ENCODE assay signal across 15 cellular contexts in the genomic region with DNA sequence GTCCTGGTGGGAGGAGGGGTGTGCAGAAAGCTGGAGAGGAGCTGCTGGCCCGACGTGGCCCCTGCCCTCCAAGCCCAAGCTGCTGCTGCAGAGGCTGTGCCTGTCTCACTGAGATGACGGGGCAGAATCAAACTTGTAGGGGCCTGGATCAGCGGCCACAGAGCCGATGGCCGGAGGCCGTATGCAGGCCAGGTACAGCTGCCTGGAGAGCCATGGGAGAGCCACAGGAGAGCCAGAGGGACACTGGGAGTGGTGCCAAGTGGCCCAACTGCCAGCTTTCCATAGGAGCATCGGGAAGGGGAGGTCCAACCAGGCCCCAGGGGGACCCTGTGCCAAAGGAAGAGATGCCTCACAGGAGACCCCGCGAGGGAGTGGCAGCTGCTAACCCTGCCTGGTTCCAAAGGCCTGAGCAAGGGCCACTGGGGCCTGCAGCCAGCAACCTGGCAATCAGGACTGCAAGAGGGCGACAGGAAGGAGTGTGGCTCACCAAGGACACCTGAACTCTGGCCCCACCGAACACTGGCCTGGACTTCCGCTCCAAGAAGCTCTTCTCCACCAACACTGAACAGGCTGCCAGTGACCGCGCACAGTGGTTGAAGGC.
A peak's percentile ranks its signal among the peaks of the same experiment; 100 is the strongest.
DNase-seq lines count a peak whose midpoint lies in the region; ATAC-seq and TF ChIP-seq lines count a peak whose summit lies in the region.
"Had no signal": no experiment of that assay in that cellular context is flagged by ENCODE, and none has a peak within 500 bp of the region (broad histone marks: within the 10 kb centered on the region; RNA-seq: fewer than 3 reads in every experiment).

No MANE protein-coding gene starts in this region.

- DNase-seq in activated CD4-positive, CD25-positive, alpha-beta regulatory T cell treated with anti-CD3 and anti-CD28 coated beads, Interleukin-2, amount 50 U/mL, for 72 hours: peak; percentile 25
- no peak for DNase-seq in activated CD4-positive, CD25-positive, alpha-beta regulatory T cell (lab: John Stamatoyannopoulos, UW)
- DNase-seq in dorsolateral prefrontal cortex (peak in 1 of 10 donors; percentile 8), thyroid gland (peak; percentile 48 to 51), NCI-H1930 (lab: John Stamatoyannopoulos, UW) (no peak), DMS114 treated with DMSO at 0.1 percent for 48 hours (lab: John Stamatoyannopoulos, UW; ENCODE audit: unreplicated experiment) (no peak)
- DNase-seq: activated CD4-positive, alpha-beta T cell treated with anti-CD3 and anti-CD28 coated beads, Interleukin-2, amount 50 U/mL, for 4 hours; activated naive CD4-positive, alpha-beta T cell treated with Interleukin-2 at 50 U/mL for 16 hours; cerebellar nuclear complex; KG1; NCI-H2107; upper lobe of right lung had no signal

- H3K4me1 ChIP-seq in muscle layer of duodenum (ENCODE audit: control insufficient read depth in 1 of 2, insufficient read depth in 2 of 2, low read length in 2 of 2) (peaks cover 25 to 50% of the 10 kb centered on the region in 2 donors), thyroid gland (peaks cover 27 to 58% of the 10 kb centered on the region in 2 donors)

- intact Hi-C loops in dorsolateral prefrontal cortex (cut with DNase I) (no loop called here), thyroid gland (cut with DNase I) (no loop called here)

- WGBS in thyroid gland, 2 donors: 63 to 82% methylated on average over 10 to 13 of the region's 15 CpGs

- H3K27me3 ChIP-seq in dorsolateral prefrontal cortex (no peaks in the 10 kb centered on the region), muscle layer of duodenum (ENCODE audit: low read depth, low read length) (no peaks in the 10 kb centered on the region), thyroid gland (no peaks in the 10 kb centered on the region)
- H3K27me3 ChIP-seq: upper lobe of right lung had no signal

- TF ChIP-seq POLR2A in thyroid gland (IDR thresholded peaks at IDR 0.05): no peak

- H3K9me3 ChIP-seq in muscle layer of duodenum (ENCODE audit: control insufficient read depth in 1 of 2, low read length in 2 of 2) (no peaks in the 10 kb centered on the region), thyroid gland (no peaks in the 10 kb centered on the region)
- H3K9me3 ChIP-seq: upper lobe of right lung had no signal

- H3K27ac ChIP-seq in dorsolateral prefrontal cortex (peak overlapping the region in 30 of 59 donors; percentile 3 to 89 (median 74)), muscle layer of duodenum (ENCODE audit: low read length) (peak overlapping the region; percentile 45), thyroid gland (peak overlapping the region; percentile 80 to 94 (median 89))
- H3K27ac ChIP-seq: upper lobe of right lung had no signal

- no peaks in the 10 kb centered on the region for H3K36me3 ChIP-seq in muscle layer of duodenum (ENCODE audit: control insufficient read depth in 1 of 2, insufficient read depth in 2 of 2, low read length in 2 of 2)
- no peaks in the 10 kb centered on the region for H3K36me3 ChIP-seq in thyroid gland
- H3K36me3 ChIP-seq: upper lobe of right lung had no signal

- H3K4me3 ChIP-seq in dorsolateral prefrontal cortex (no peak overlapping the region), muscle layer of duodenum (ENCODE audit: low read depth in 1 of 2, low read length in 2 of 2) (no peak overlapping the region), thyroid gland (replicated peaks in 1 of 3) (no peak overlapping the region)
- H3K4me3 ChIP-seq: smooth muscle cell, upper lobe of right lung had no signal

- no peak for TF ChIP-seq CTCF in dorsolateral prefrontal cortex (IDR thresholded peaks at IDR 0.05 in 54 of 56, conservative IDR thresholded peaks at IDR 0.05 in 2 of 56; ENCODE audit: low read depth in 1 of 56, partially characterized antibody in 56 of 56)
- no peak for TF ChIP-seq CTCF in thyroid gland (IDR thresholded peaks at IDR 0.05)

- no peak for ATAC-seq in HG02970 (IDR thresholded peaks at IDR 0.05; ENCODE audit: low FRiP score, unreplicated experiment)
- ATAC-seq: upper lobe of right lung had no signal

Comparison
In these comparisons a context has a peak if more than half of its experiments do, and no peak if none do; other contexts are left out.
1. DNase-seq: peak in activated CD4-positive, CD25-positive, alpha-beta regulatory T cell treated with anti-CD3 and anti-CD28 coated beads, Interleukin-2, amount 50 U/mL, for 72 hours (single experiment) and thyroid gland (2 of 2); none in activated CD4-positive, CD25-positive, alpha-beta regulatory T cell (0 of 4), NCI-H1930 (0 of 2) and DMS114 treated with DMSO at 0.1 percent for 48 hours (single experiment).
2. Peak in every context shown above with its lines, with median percentiles within 50 percentile points of each other: H3K27ac ChIP-seq.